In genomic region chr9:18747590-18747989, GRCh38 we compare ENCODE assay signal across 19 cellular contexts.
DNase-seq lines count a peak whose midpoint lies in the region; ATAC-seq and TF ChIP-seq lines count a peak whose summit lies in the region.
"Had no signal": no experiment of that assay in that cellular context is flagged by ENCODE, and none has a peak within 500 bp of the region (broad histone marks: within the 10 kb centered on the region; RNA-seq: fewer than 3 reads in every experiment).

No MANE protein-coding gene starts in this region.

- H3K36me3 ChIP-seq in IMR-90 (ENCODE audit: control insufficient read depth, insufficient read depth, low read length), result no peaks in the 10 kb centered on the region
- no peaks in the 10 kb centered on the region for H3K36me3 ChIP-seq in transverse colon
- H3K36me3 ChIP-seq: SJCRH30 had no signal

- no peaks in the 10 kb centered on the region for H3K27me3 Mint-ChIP-seq in naive thymus-derived CD8-positive, alpha-beta T cell
- H3K27me3 Mint-ChIP-seq: activated naive CD4-positive, alpha-beta T cell treated with anti-CD3 and anti-CD28 coated beads, Interleukin-2, amount 10 ng/mL, durations not matched to agents 7 days and 5 days had no signal

- H3K27ac ChIP-seq in IMR-90 (ENCODE audit: insufficient read depth, low read length), result peak overlapping the region; percentile 48; the same call in 1 of the 2 replicates
- peak overlapping the region in 3 of 4 donors; percentile 5 to 28 (median 23) for H3K27ac ChIP-seq in transverse colon
- H3K27ac ChIP-seq: SJCRH30 had no signal

- H3K9ac ChIP-seq in IMR-90 (ENCODE audit: low read depth, low read length), result no peak overlapping the region

- in situ Hi-C loops in IMR-90 (cut with MboI; ENCODE audit: low sequenced_read_pairs) (no loop called here), transverse colon (cut with MboI; ENCODE audit: low pct_ligation_motif_present in 1 of 4, low pct_unique_long_range_greater_than_20kb in 1 of 4, low sequenced_read_pairs in 3 of 4) (no loop called here)

- no peak overlapping the region for H2BK5ac ChIP-seq in IMR-90 (ENCODE audit: low read depth, low read length, poor library complexity, severe bottlenecking)

- no peak overlapping the region for H2AK9ac ChIP-seq in IMR-90 (replicated peaks; ENCODE audit: low read depth, low read length, poor library complexity)

- dilution Hi-C loops in IMR-90 (cut with HindIII; ENCODE audit: low sequenced_read_pairs, unreplicated experiment), result no loop called here

- intact Hi-C loops in IMR-90 (cut with micrococcal nuclease), result no loop called here
- intact Hi-C loops in transverse colon (cut with DNase I; ENCODE audit: low total_unique reads), result no loop called here

- CTCF ChIA-PET in IMR-90 (lab: Yijun Ruan, JAX), result interaction anchor here (0.6 kb wide), 1 partner anchor 9 kb away, joined by 3 read pairs; no protein-coding TSS in a partner anchor

- no peak overlapping the region for H3K56ac ChIP-seq in IMR-90 (ENCODE audit: extremely low read depth, insufficient read depth, low read length)

- no peak overlapping the region for H4K91ac ChIP-seq in IMR-90 (ENCODE audit: insufficient read depth, low read depth, low read length)

- H2AK5ac ChIP-seq in IMR-90 (ENCODE audit: low read depth, low read length), result peak overlapping the region; percentile 52; the same call in 1 of the 2 replicates

- H3K4me3 ChIP-seq in IMR-90 (ENCODE audit: insufficient read depth, low read depth, low read length), result no peak overlapping the region
- H3K4me3 ChIP-seq in fibroblast of the aortic adventitia (ENCODE audit: low read depth, low read length), result no peak overlapping the region
- no peak overlapping the region for H3K4me3 ChIP-seq in transverse colon
- H3K4me3 ChIP-seq: SJCRH30 had no signal

- H3K4ac ChIP-seq in IMR-90 (ENCODE audit: low read depth, low read length), result peak overlapping the region; percentile 51

- H3K36me3 Mint-ChIP-seq in naive thymus-derived CD8-positive, alpha-beta T cell, result no peaks in the 10 kb centered on the region
- H3K36me3 Mint-ChIP-seq: activated naive CD4-positive, alpha-beta T cell treated with anti-CD3 and anti-CD28 coated beads, Interleukin-2, amount 10 ng/mL, durations not matched to agents 7 days and 5 days; CD4-positive, alpha-beta memory T cell had no signal

- TF ChIP-seq CTCF in IMR-90 (conservative IDR thresholded peaks at IDR 0.05; ENCODE audit: low read depth, low read length), result no peak
- no peak for TF ChIP-seq CTCF in fibroblast of the aortic adventitia (IDR thresholded peaks at IDR 0.05; ENCODE audit: insufficient read depth, low read length)
- no peak for TF ChIP-seq CTCF in transverse colon (IDR thresholded peaks at IDR 0.05)

- TF ChIP-seq EP300 in transverse colon (IDR thresholded peaks at IDR 0.05; ENCODE audit: low read depth), result no peak

- POLR2A ChIA-PET in IMR-90 (lab: Charles Lee; ENCODE audit: unreplicated experiment), result no interaction called here
- POLR2A ChIA-PET in naive thymus-derived CD8-positive, alpha-beta T cell (lab: Charles Lee), result no interaction called here

- no TSS peak for BruUV-seq in IMR-90 (replicated peaks; lab: Mats Ljungman, UMichigan)

- WGBS in IMR-90 (ENCODE audit: extremely low coverage in 2 of 2, insufficient read length in 1 of 2), 2 experiments, result 20% methylated on average over 1 of the region's 3 CpGs; no CpG with 5 or more reads in 1 of the 2 experiments
- WGBS in transverse colon (ENCODE audit: low coverage in 1 of 2), 2 donors, result 37 to 41% methylated on average over 3 of the region's 3 CpGs

- H3K4me1 ChIP-seq in IMR-90 (ENCODE audit: control insufficient read depth, insufficient read depth, low read length) (peaks cover 10% of the 10 kb centered on the region), transverse colon (peaks cover 0 to 3% (median 0%) of the 10 kb centered on the region in 4 donors)
- H3K4me1 ChIP-seq: SJCRH30 had no signal

- peaks cover 8% of the 10 kb centered on the region for H3K9me1 ChIP-seq in IMR-90 (ENCODE audit: insufficient read depth, low read length)

- peak; percentile 5 for DNase-seq in IMR-90
- peak; percentile 56 for DNase-seq in fibroblast of the aortic adventitia (ENCODE audit: low read depth)
- DNase-seq in midbrain (lab: John Stamatoyannopoulos, UW), result peak; percentile 14
- no peak for DNase-seq in transverse colon
- DNase-seq in AML-193 (lab: John Stamatoyannopoulos, UW), result no peak
- DNase-seq in NAMALWA (ENCODE audit: low spot score), result no peak
- DNase-seq in epidermal melanocyte (ENCODE audit: insufficient read length, low spot score), result no peak
- no peak for DNase-seq in naive thymus-derived CD8-positive, alpha-beta T cell
- DNase-seq: activated CD4-positive, alpha-beta T cell treated with anti-CD3 and anti-CD28 coated beads for 4 hours; activated naive CD4-positive, alpha-beta T cell treated with anti-CD3 and anti-CD28 coated beads, Interleukin-2, amount 10 ng/mL, durations not matched to agents 7 days and 5 days; CD4-positive, alpha-beta memory T cell; effector CD4-positive, alpha-beta T cell; erythroblast; kidney glomerular epithelial cell; NCI-H2081 treated with DMSO at 0.1 percent for 48 hours; NCI-H446; SJCRH30 had no signal

- no peak overlapping the region for H2AFZ ChIP-seq in IMR-90 (replicated peaks; ENCODE audit: low read length, poor library complexity)

- no peaks in the 10 kb centered on the region for H3K27me3 ChIP-seq in IMR-90 (ENCODE audit: control insufficient read depth, insufficient read depth, low read length)
- no peaks in the 10 kb centered on the region for H3K27me3 ChIP-seq in transverse colon
- H3K27me3 ChIP-seq: SJCRH30 had no signal

- H3K27ac Mint-ChIP-seq in naive thymus-derived CD8-positive, alpha-beta T cell, result no peak overlapping the region
- H3K27ac Mint-ChIP-seq: activated naive CD4-positive, alpha-beta T cell treated with anti-CD3 and anti-CD28 coated beads, Interleukin-2, amount 10 ng/mL, durations not matched to agents 7 days and 5 days; CD4-positive, alpha-beta memory T cell had no signal

- no peaks in the 10 kb centered on the region for H3K79me1 ChIP-seq in IMR-90 (ENCODE audit: low read depth in 1 of 2, low read length in 2 of 2)

- no peak overlapping the region for H2BK20ac ChIP-seq in IMR-90 (ENCODE audit: low read depth, low read length)

- H3K23ac ChIP-seq in IMR-90 (ENCODE audit: low read depth, low read length), result no peak overlapping the region

- H3K9me3 ChIP-seq in IMR-90 (ENCODE audit: control insufficient read depth, insufficient read depth, low read length) (no peaks in the 10 kb centered on the region), transverse colon (no peaks in the 10 kb centered on the region)
- H3K9me3 ChIP-seq: SJCRH30 had no signal

- H2BK120ac ChIP-seq in IMR-90 (ENCODE audit: low read depth, low read length), result peak overlapping the region; percentile 51

- no peaks in the 10 kb centered on the region for H3K4me1 Mint-ChIP-seq in naive thymus-derived CD8-positive, alpha-beta T cell
- H3K4me1 Mint-ChIP-seq: activated naive CD4-positive, alpha-beta T cell treated with anti-CD3 and anti-CD28 coated beads, Interleukin-2, amount 10 ng/mL, durations not matched to agents 7 days and 5 days; CD4-positive, alpha-beta memory T cell; central memory CD8-positive, alpha-beta T cell had no signal

- H3K14ac ChIP-seq in IMR-90 (replicated peaks; ENCODE audit: low read depth, low read length), result 0 out of 2 replicates have a peak overlapping the region, but pooled peaks have one; percentile 4

- no peak overlapping the region; the same call in 1 of the 2 replicates for H3K4me2 ChIP-seq in IMR-90 (ENCODE audit: low read depth, low read length)

- H4K5ac ChIP-seq in IMR-90 (ENCODE audit: low read depth, low read length), result peak overlapping the region; percentile 39; the same call in 1 of the 2 replicates

- no peak overlapping the region for H3K4me3 Mint-ChIP-seq in naive thymus-derived CD8-positive, alpha-beta T cell
- H3K4me3 Mint-ChIP-seq: activated naive CD4-positive, alpha-beta T cell treated with anti-CD3 and anti-CD28 coated beads, Interleukin-2, amount 10 ng/mL, durations not matched to agents 7 days and 5 days; CD4-positive, alpha-beta memory T cell; central memory CD8-positive, alpha-beta T cell; nephron had no signal

- peak overlapping the region; percentile 47; the same call in 1 of the 2 replicates for H3K18ac ChIP-seq in IMR-90 (ENCODE audit: low read depth, low read length)

- peak overlapping the region in 1 of 2 experiments; percentile 22; a peak in 1 of 4 replicates for H4K8ac ChIP-seq in IMR-90 (ENCODE audit: low read depth in 2 of 2, low read length in 2 of 2)

- peak overlapping the region; percentile 0; the same call in 1 of the 3 replicates for H2BK15ac ChIP-seq in IMR-90 (ENCODE audit: low read depth, low read length)

- no peak for TF ChIP-seq POLR2A in IMR-90 (IDR thresholded peaks at IDR 0.05; ENCODE audit: low read depth, low read length)
- TF ChIP-seq POLR2A in transverse colon (IDR thresholded peaks at IDR 0.05), result no peak

- H3K9me3 Mint-ChIP-seq in naive thymus-derived CD8-positive, alpha-beta T cell, result peaks cover 0 to 3% (median 0%) of the 10 kb centered on the region in 9 donors
- H3K9me3 Mint-ChIP-seq: activated naive CD4-positive, alpha-beta T cell treated with anti-CD3 and anti-CD28 coated beads, Interleukin-2, amount 10 ng/mL, durations not matched to agents 7 days and 5 days; CD4-positive, alpha-beta memory T cell; central memory CD8-positive, alpha-beta T cell; nephron had no signal

- ATAC-seq in IMR-90 (ENCODE audit: low read depth), result no peak
- ATAC-seq in naive thymus-derived CD8-positive, alpha-beta T cell, result no peak

- no peak for TF ChIP-seq RAD21 in IMR-90 (IDR thresholded peaks at IDR 0.05; ENCODE audit: low read length)

- no peaks in the 10 kb centered on the region for H4K20me1 ChIP-seq in IMR-90 (ENCODE audit: insufficient read depth, low read length)

TF ChIP-seq in IMR-90, 13 proteins besides CTCF, POLR2A, EP300 and RAD21 (continues in another document):
- TF ChIP-seq RCOR1 (IDR thresholded peaks at IDR 0.05; ENCODE audit: insufficient replicate concordance, low read length) (no peak), ELK1 (IDR thresholded peaks at IDR 0.05; ENCODE audit: borderline replicate concordance, low read depth, low read length) (no peak), USF2 (IDR thresholded peaks at IDR 0.05; ENCODE audit: low read depth, low read length) (no peak)

Comparison
In these comparisons a context has a peak if more than half of its experiments do, and no peak if none do; other contexts are left out.
1. DNase-seq: peak in IMR-90 (single experiment), fibroblast of the aortic adventitia (single experiment) and midbrain (single experiment); none in transverse colon (single experiment), AML-193 (0 of 2), NAMALWA (single experiment), epidermal melanocyte (single experiment) and naive thymus-derived CD8-positive, alpha-beta T cell (0 of 10).